ENCODE assay signal across 8 cellular contexts in genomic region chr13:50911051-50911690, GRCh38. TPM values are rescaled to one million over a fixed set of nuclear protein-coding genes. Genes with fewer than 3 reads are reported as not detected.
DNase-seq lines count a peak whose midpoint lies in the region; ATAC-seq and TF ChIP-seq lines count a peak whose summit lies in the region.

No MANE protein-coding gene starts in this region.

- ATAC-seq in CD4-positive, alpha-beta T cell (ENCODE audit: poor library complexity) = no peak
- no peak for ATAC-seq in HG02642 (IDR thresholded peaks at IDR 0.05; ENCODE audit: poor library complexity, unreplicated experiment)

- H3K9me3 Mint-ChIP-seq in CD4-positive, alpha-beta T cell = no peaks in the 10 kb centered on the region

- H3K27me3 Mint-ChIP-seq in CD4-positive, alpha-beta T cell = no peaks in the 10 kb centered on the region

- H3K4me3 ChIP-seq in HUES48 (ENCODE audit: low read depth, low read length) = peak overlapping the region; percentile 83
- H3K4me3 ChIP-seq in WERI-Rb-1 (ENCODE audit: low read depth, low read length) = peak overlapping the region; percentile 71
- H3K4me3 ChIP-seq in iPS-18a (ENCODE audit: low read length) = peak overlapping the region; percentile 86
- H3K4me3 ChIP-seq in tibial artery = peak overlapping the region; percentile 88 to 90

- TF ChIP-seq CTCF in CD4-positive, alpha-beta T cell (IDR thresholded peaks at IDR 0.05) = no peak
- TF ChIP-seq CTCF in WERI-Rb-1 (IDR thresholded peaks at IDR 0.05; ENCODE audit: low read depth, low read length) = no peak
- TF ChIP-seq CTCF in tibial artery (IDR thresholded peaks at IDR 0.05) = no peak

- peak overlapping the region; percentile 90 for H3K4me3 Mint-ChIP-seq in CD4-positive, alpha-beta T cell

- POLR2A ChIA-PET in CD4-positive, alpha-beta T cell (lab: Charles Lee) = interaction anchor here (0.5 to 6.3 kb wide), 25 partner anchors 9 to 1219 kb away, joined by 3 to 113 read pairs (median 4); partner anchors contain the start of genes KPNA3, SPRYD7 and TRIM13

- CTCF ChIA-PET in CD4-positive, alpha-beta T cell (lab: Charles Lee) = interaction anchor here (0.7 to 2.4 kb wide), 21 partner anchors 8 to 975 kb away, joined by 3 to 22 read pairs (median 4); partner anchors contain the start of genes SPRYD7 and TRIM13

- H3K4me1 ChIP-seq in HUES48 (ENCODE audit: control insufficient read depth, insufficient read depth, low read length) = peaks cover 48% of the 10 kb centered on the region
- peaks cover 29% of the 10 kb centered on the region for H3K4me1 ChIP-seq in iPS-18a (ENCODE audit: control insufficient read depth, low read depth, low read length)
- H3K4me1 ChIP-seq in tibial artery = peaks cover 0 to 29% (median 16%) of the 10 kb centered on the region in 4 donors

- H3K27me3 ChIP-seq in CD4-positive, alpha-beta T cell (ENCODE audit: control insufficient read depth, insufficient read depth, low read length) = no peaks in the 10 kb centered on the region
- no peaks in the 10 kb centered on the region for H3K27me3 ChIP-seq in HUES48 (ENCODE audit: control insufficient read depth, insufficient read depth, low read length)
- no peaks in the 10 kb centered on the region for H3K27me3 ChIP-seq in WERI-Rb-1 (ENCODE audit: insufficient read depth, low read depth, severe bottlenecking)
- no peaks in the 10 kb centered on the region for H3K27me3 ChIP-seq in iPS-18a (ENCODE audit: control insufficient read depth, insufficient read depth, low read length)
- no peaks in the 10 kb centered on the region for H3K27me3 ChIP-seq in tibial artery

- H3K36me3 ChIP-seq in HUES48 (ENCODE audit: control insufficient read depth, insufficient read depth, low read length) (no peaks in the 10 kb centered on the region), WERI-Rb-1 (no peaks in the 10 kb centered on the region), iPS-18a (ENCODE audit: control insufficient read depth, low read depth, low read length) (no peaks in the 10 kb centered on the region), tibial artery (no peaks in the 10 kb centered on the region)

- H3K9ac ChIP-seq in HUES48 (ENCODE audit: low read depth, low read length) (no peak overlapping the region), iPS-18a (ENCODE audit: low read length) (peak overlapping the region; percentile 86)

- H3K36me3 Mint-ChIP-seq in CD4-positive, alpha-beta T cell (ENCODE audit: low read depth) = peaks cover 5% of the 10 kb centered on the region

- intact Hi-C loops in CD4-positive, alpha-beta T cell (cut with DNase I, micrococcal nuclease) = loop anchor here (2.0 to 10.0 kb wide), 10 partner anchors 376 to 1236 kb away; partner anchors contain the start of genes KPNA3 (in 2 of the 2), SPRYD7 (in 1 of the 2) and TRIM13 (in 1 of the 2)
- intact Hi-C loops in tibial artery (cut with DNase I; ENCODE audit: low total_unique reads) = loop anchor here (5.0 kb wide), 2 partner anchors 671 to 914 kb away; partner anchors contain the start of genes TRIM13 and WDFY2

- no peaks in the 10 kb centered on the region for H3K9me3 ChIP-seq in CD4-positive, alpha-beta T cell (ENCODE audit: control insufficient read depth, low read length)
- H3K9me3 ChIP-seq in HUES48 (ENCODE audit: control insufficient read depth, insufficient read depth, low read length) (no peaks in the 10 kb centered on the region), WERI-Rb-1 (ENCODE audit: severe bottlenecking) (no peaks in the 10 kb centered on the region), iPS-18a (ENCODE audit: control insufficient read depth, low read depth, low read length) (no peaks in the 10 kb centered on the region), tibial artery (no peaks in the 10 kb centered on the region)

- DNase-seq in CD4-positive, alpha-beta T cell = no peak
- no peak for DNase-seq in WERI-Rb-1
- no peak for DNase-seq in tibial artery
- no peak for DNase-seq in stimulated activated CD4-positive, alpha-beta T cell treated with anti-CD3 and anti-CD28 coated beads, Interleukin-2, amount 100 ng/mL, for 48 hours
- no peak for DNase-seq in activated gamma-delta T cell treated with Interleukin-2 at 50 U/mL for 16 hours

- H3K27ac ChIP-seq in CD4-positive, alpha-beta T cell (ENCODE audit: low read depth, low read length) = peak overlapping the region; percentile 96
- H3K27ac ChIP-seq in HUES48 (ENCODE audit: low read depth, low read length) (peak overlapping the region; percentile 9), WERI-Rb-1 (no peak overlapping the region; the same call in 1 of the 2 replicates), iPS-18a (ENCODE audit: low read length) (no peak overlapping the region), tibial artery (peak overlapping the region; percentile 81 to 87)

- peak overlapping the region; percentile 93 for H3K27ac Mint-ChIP-seq in CD4-positive, alpha-beta T cell

- H3K4me1 Mint-ChIP-seq in CD4-positive, alpha-beta T cell (ENCODE audit: low read depth) = peaks cover 50% of the 10 kb centered on the region

RNA-seq across cellular contexts. Expression of gene RNASEH2B, which starts 1.6 kb away (rescaled TPM):
- 10 to 100 TPM; 68.4 to 74.6 TPM for total RNA-seq in CD4-positive, alpha-beta T cell

Comparison
In these comparisons a context has a peak if more than half of its experiments do, and no peak if none do; other contexts are left out.
1. H3K27ac ChIP-seq: peak in CD4-positive, alpha-beta T cell (single experiment), HUES48 (single experiment) and tibial artery (2 of 2); none in WERI-Rb-1 (single experiment) and iPS-18a (single experiment).
2. Peak in every context shown above with its lines, with median percentiles within 50 percentile points of each other: H3K4me3 ChIP-seq.